ENCODE assay signal across 1 cellular context in the genomic region with DNA sequence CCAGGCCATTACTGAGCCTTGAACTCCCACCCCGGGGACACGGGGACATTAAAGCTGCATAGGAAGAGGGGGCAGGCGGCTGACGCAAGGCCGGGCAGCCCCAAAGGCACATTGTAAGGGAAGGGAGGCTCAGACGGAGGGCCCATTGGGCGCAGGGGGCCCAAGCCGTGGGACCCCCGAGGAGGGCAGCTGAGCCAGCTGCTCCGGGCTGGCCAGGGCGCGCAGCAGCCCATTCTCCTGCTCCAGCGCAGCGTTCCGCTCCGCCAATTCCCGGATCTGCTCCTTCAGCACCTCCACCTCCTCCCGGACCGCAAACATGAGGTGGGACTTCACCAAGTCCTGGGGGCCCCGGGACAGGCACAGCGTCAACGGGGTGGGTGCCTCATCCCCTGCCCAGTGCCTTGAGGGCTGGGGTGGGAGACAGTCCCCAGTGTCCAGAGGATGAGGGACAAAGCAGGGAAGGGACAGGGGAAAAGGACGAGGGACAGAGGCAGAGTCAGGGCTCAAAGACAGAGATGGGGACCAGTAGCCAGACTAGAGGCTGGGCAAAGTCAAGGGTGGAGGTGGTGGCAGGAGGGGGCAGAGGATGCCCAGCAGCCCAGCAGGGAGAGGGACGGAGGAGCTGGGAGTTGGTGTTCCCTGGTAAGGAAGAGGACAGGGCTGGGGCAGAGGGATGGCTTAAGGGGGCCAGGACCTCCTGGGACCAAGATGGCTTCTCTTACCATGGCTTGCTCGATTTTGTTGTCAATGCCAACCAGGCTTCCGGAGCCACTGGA.
TF ChIP-seq lines count a peak whose summit lies in the region.

No MANE protein-coding gene starts in this region.

TF ChIP-seq in GM12878, 131 proteins besides CTCF, POLR2A, EP300 and RAD21:
- no peak; the same call in 1 of the 2 replicates for TF ChIP-seq POLR2AphosphoS5 (IDR thresholded peaks at IDR 0.05; ENCODE audit: low read length)
- TF ChIP-seq, protein P1, sequence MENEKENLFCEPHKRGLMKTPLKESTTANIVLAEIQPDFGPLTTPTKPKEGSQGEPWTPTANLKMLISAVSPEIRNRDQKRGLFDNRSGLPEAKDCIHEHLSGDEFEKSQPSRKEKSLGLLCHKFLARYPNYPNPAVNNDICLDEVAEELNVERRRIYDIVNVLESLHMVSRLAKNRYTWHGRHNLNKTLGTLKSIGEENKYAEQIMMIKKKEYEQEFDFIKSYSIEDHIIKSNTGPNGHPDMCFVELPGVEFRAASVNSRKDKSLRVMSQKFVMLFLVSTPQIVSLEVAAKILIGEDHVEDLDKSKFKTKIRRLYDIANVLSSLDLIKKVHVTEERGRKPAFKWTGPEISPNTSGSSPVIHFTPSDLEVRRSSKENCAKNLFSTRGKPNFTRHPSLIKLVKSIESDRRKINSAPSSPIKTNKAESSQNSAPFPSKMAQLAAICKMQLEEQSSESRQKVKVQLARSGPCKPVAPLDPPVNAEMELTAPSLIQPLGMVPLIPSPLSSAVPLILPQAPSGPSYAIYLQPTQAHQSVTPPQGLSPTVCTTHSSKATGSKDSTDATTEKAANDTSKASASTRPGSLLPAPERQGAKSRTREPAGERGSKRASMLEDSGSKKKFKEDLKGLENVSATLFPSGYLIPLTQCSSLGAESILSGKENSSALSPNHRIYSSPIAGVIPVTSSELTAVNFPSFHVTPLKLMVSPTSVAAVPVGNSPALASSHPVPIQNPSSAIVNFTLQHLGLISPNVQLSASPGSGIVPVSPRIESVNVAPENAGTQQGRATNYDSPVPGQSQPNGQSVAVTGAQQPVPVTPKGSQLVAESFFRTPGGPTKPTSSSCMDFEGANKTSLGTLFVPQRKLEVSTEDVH (IDR thresholded peaks at IDR 0.05; ENCODE audit: low read depth, partially characterized antibody): no peak
- no peak for TF ChIP-seq NBN (IDR thresholded peaks at IDR 0.05)
- no peak for TF ChIP-seq PML (IDR thresholded peaks at IDR 0.05; ENCODE audit: low read length)
- TF ChIP-seq, protein P2, sequence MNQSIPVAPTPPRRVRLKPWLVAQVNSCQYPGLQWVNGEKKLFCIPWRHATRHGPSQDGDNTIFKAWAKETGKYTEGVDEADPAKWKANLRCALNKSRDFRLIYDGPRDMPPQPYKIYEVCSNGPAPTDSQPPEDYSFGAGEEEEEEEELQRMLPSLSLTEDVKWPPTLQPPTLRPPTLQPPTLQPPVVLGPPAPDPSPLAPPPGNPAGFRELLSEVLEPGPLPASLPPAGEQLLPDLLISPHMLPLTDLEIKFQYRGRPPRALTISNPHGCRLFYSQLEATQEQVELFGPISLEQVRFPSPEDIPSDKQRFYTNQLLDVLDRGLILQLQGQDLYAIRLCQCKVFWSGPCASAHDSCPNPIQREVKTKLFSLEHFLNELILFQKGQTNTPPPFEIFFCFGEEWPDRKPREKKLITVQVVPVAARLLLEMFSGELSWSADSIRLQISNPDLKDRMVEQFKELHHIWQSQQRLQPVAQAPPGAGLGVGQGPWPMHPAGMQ (IDR thresholded peaks at IDR 0.05; ENCODE audit: borderline replicate concordance): no peak
- TF ChIP-seq SPI1 (IDR thresholded peaks at IDR 0.05; ENCODE audit: borderline replicate concordance, insufficient read depth, low read depth, low read length): no peak
- TF ChIP-seq CBX5 (IDR thresholded peaks at IDR 0.05; ENCODE audit: low read depth): no peak
- TF ChIP-seq YY1 (IDR thresholded peaks at IDR 0.05; ENCODE audit: low read depth, low read length): no peak
- TF ChIP-seq CREB1 (IDR thresholded peaks at IDR 0.05; ENCODE audit: low read depth): no peak
- no peak for TF ChIP-seq GABPA (IDR thresholded peaks at IDR 0.05; ENCODE audit: low read depth)
- TF ChIP-seq ZNF217 (IDR thresholded peaks at IDR 0.05): no peak
- TF ChIP-seq CEBPB (IDR thresholded peaks at IDR 0.05; ENCODE audit: borderline replicate concordance in 1 of 2, low read depth in 2 of 2, low read length in 2 of 2): no peak
- TF ChIP-seq ATF7 (IDR thresholded peaks at IDR 0.05; ENCODE audit: low read depth): no peak
- TF ChIP-seq HDAC6 (IDR thresholded peaks at IDR 0.05; ENCODE audit: unreplicated experiment): no peak
- TF ChIP-seq TCF12 (IDR thresholded peaks at IDR 0.05; ENCODE audit: low read depth, low read length): no peak
- TF ChIP-seq ZSCAN29 (IDR thresholded peaks at IDR 0.05): no peak
- TF ChIP-seq, protein P3, sequence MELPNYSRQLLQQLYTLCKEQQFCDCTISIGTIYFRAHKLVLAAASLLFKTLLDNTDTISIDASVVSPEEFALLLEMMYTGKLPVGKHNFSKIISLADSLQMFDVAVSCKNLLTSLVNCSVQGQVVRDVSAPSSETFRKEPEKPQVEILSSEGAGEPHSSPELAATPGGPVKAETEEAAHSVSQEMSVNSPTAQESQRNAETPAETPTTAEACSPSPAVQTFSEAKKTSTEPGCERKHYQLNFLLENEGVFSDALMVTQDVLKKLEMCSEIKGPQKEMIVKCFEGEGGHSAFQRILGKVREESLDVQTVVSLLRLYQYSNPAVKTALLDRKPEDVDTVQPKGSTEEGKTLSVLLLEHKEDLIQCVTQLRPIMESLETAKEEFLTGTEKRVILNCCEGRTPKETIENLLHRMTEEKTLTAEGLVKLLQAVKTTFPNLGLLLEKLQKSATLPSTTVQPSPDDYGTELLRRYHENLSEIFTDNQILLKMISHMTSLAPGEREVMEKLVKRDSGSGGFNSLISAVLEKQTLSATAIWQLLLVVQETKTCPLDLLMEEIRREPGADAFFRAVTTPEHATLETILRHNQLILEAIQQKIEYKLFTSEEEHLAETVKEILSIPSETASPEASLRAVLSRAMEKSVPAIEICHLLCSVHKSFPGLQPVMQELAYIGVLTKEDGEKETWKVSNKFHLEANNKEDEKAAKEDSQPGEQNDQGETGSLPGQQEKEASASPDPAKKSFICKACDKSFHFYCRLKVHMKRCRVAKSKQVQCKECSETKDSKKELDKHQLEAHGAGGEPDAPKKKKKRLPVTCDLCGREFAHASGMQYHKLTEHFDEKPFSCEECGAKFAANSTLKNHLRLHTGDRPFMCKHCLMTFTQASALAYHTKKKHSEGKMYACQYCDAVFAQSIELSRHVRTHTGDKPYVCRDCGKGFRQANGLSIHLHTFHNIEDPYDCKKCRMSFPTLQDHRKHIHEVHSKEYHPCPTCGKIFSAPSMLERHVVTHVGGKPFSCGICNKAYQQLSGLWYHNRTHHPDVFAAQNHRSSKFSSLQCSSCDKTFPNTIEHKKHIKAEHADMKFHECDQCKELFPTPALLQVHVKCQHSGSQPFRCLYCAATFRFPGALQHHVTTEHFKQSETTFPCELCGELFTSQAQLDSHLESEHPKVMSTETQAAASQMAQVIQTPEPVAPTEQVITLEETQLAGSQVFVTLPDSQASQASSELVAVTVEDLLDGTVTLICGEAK (IDR thresholded peaks at IDR 0.05; ENCODE audit: borderline replicate concordance): no peak
- no peak for TF ChIP-seq CHD2 (IDR thresholded peaks at IDR 0.05; ENCODE audit: borderline replicate concordance, low read depth, low read length)
